In genomic region chr1:67559222-67559700, GRCh38 we compare ENCODE assay signal across 1 cellular context.
TF ChIP-seq lines count a peak whose summit lies in the region.

No MANE protein-coding gene starts in this region.

TF ChIP-seq in GM23338, 12 proteins besides CTCF, POLR2A, EP300 and RAD21 (continued from another document):
- TF ChIP-seq ZNF462 (CRISPR knock-in tag; IDR thresholded peaks at IDR 0.05) (no peak), EZH2 (IDR thresholded peaks at IDR 0.05; ENCODE audit: low read depth, unreplicated experiment) (no peak)
TF ChIP-seq in GM23338: peak in this region for 0.
